8 cellular contexts compared by ENCODE assay signal in the genomic region with DNA sequence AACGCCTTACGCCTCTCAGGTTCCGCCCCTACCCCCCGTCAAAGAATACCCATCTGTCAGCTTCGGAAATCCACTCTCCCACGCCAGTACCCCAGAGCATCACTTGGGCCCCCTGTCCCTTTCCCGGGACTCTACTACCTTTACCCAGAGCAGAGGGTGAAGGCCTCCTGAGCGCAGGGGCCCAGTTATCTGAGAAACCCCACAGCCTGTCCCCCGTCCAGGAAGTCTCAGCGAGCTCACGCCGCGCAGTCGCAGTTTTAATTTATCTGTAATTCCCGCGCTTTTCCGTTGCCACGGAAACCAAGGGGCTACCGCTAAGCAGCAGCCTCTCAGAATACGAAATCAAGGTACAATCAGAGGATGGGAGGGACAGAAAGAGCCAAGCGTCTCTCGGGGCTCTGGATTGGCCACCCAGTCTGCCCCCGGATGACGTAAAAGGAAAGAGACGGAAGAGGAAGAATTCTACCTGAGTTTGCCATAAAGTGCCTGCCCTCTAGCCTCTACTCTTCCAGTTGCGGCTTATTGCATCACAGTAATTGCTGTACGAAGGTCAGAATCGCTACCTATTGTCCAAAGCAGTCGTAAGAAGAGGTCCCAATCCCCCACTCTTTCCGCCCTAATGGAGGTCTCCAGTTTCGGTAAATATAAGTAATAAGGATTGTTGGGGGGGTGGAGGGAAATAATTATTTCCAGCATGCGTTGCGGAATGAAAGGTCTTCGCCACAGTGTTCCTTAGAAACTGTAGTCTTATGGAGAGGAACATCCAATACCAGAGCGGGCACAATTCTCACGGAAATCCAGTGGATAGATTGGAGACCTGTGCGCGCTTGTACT. TPM values are rescaled to one million over a fixed set of nuclear protein-coding genes. Genes with fewer than 3 reads are reported as not detected.
DNase-seq lines count a peak whose midpoint lies in the region; ATAC-seq and TF ChIP-seq lines count a peak whose summit lies in the region.

BRCA1 (minus strand) TSS at position 232 of the 834 bp plus-strand sequence. CDS start 1,268 bp downstream, outside the sequence.

- H3K4me3 ChIP-seq in right atrium auricular region: peak within 1 kb of the TSS; percentile 50 to 75
- peak within 1 kb of the TSS; percentile 71 for H3K4me3 ChIP-seq in psoas muscle
- peak within 1 kb of the TSS; percentile 57 to 61 for H3K4me3 ChIP-seq in uterus

- DNase-seq in NCI-H1694 treated with DMSO at 0.1 percent for 48 hours (lab: John Stamatoyannopoulos, UW) (peak; percentile 99), T-helper 17 cell (peak; percentile 77 to 89 (median 85)), anterior cingulate cortex (lab: John Stamatoyannopoulos, UW) (peak; percentile 37 to 95 (median 83)), right atrium auricular region (ENCODE audit: low spot score) (peak; percentile 96), psoas muscle (peak; percentile 86 to 92), uterus (peak; percentile 90 to 95)

- no peaks in the 10 kb centered on the region for H3K9me3 ChIP-seq in T-helper 17 cell (ENCODE audit: control insufficient read depth, low read length, poor library complexity, severe bottlenecking)
- no peaks in the 10 kb centered on the region for H3K9me3 ChIP-seq in right atrium auricular region
- H3K9me3 ChIP-seq in psoas muscle: no peaks in the 10 kb centered on the region
- no peaks in the 10 kb centered on the region for H3K9me3 ChIP-seq in uterus

- peak; percentile 99 for ATAC-seq in HG02885 (IDR thresholded peaks at IDR 0.05; ENCODE audit: poor library complexity, unreplicated experiment)
- peak; percentile 99 for ATAC-seq in T-helper 17 cell
- peak; percentile 99 to 100 (median 100) for ATAC-seq in psoas muscle

- H3K4me3 Mint-ChIP-seq in T-helper 17 cell: peak within 1 kb of the TSS; percentile 100

- peak within 1 kb of the TSS; percentile 98 for H3K27ac Mint-ChIP-seq in T-helper 17 cell

- peak; percentile 68 for TF ChIP-seq POLR2A in GM15510 (IDR thresholded peaks at IDR 0.05; ENCODE audit: borderline replicate concordance, extremely low read depth, insufficient read length)
- TF ChIP-seq POLR2A in uterus (IDR thresholded peaks at IDR 0.05): no peak

- intact Hi-C loops in psoas muscle (cut with DNase I) (loop anchor here (5.0 kb wide), 1 partner anchor 47 kb away; the partner anchor contains the start of gene NBR1 (in 2 of the 2)), uterus (cut with DNase I; ENCODE audit: low total_unique reads) (no loop called here)

- WGBS in psoas muscle, 3 donors: 3 to 4% (median 3%) methylated on average over 37 to 38 of the region's 38 CpGs

- no peaks in the 10 kb centered on the region for H3K36me3 ChIP-seq in right atrium auricular region
- peaks cover 0 to 5% of the 10 kb centered on the region in 2 donors for H3K36me3 ChIP-seq in psoas muscle (ENCODE audit: insufficient read depth in 1 of 2, low read depth in 1 of 2)
- H3K36me3 ChIP-seq in uterus: no peaks in the 10 kb centered on the region

- H3K27me3 Mint-ChIP-seq in T-helper 17 cell: no peaks in the 10 kb centered on the region

- peaks cover 17% of the 10 kb centered on the region for H3K4me1 Mint-ChIP-seq in T-helper 17 cell

- TF ChIP-seq CTCF in right atrium auricular region (IDR thresholded peaks at IDR 0.05): no peak
- TF ChIP-seq CTCF in psoas muscle (IDR thresholded peaks at IDR 0.05): no peak
- peak in 2 of 4 experiments; percentile 2 to 13 for TF ChIP-seq CTCF in uterus (IDR thresholded peaks at IDR 0.05)

- H3K27ac ChIP-seq in right atrium auricular region (peak within 1 kb of the TSS; percentile 62 to 74), psoas muscle (peak within 1 kb of the TSS; percentile 79), uterus (peak within 1 kb of the TSS; percentile 71 to 83)

- H3K27me3 ChIP-seq in right atrium auricular region: no peaks in the 10 kb centered on the region
- H3K27me3 ChIP-seq in psoas muscle (ENCODE audit: insufficient read depth in 3 of 3, low read length in 2 of 3): no peaks in the 10 kb centered on the region
- no peaks in the 10 kb centered on the region for H3K27me3 ChIP-seq in uterus

- no peaks in the 10 kb centered on the region for H3K36me3 Mint-ChIP-seq in T-helper 17 cell (ENCODE audit: low read depth)

- H3K4me1 ChIP-seq in right atrium auricular region (peaks cover 0 to 19% of the 10 kb centered on the region in 2 donors), psoas muscle (peaks cover 13% of the 10 kb centered on the region), uterus (peaks cover 0 to 6% of the 10 kb centered on the region in 2 donors)

RNA-seq across cellular contexts. Expression of gene BRCA1, which starts in this region (rescaled TPM):
- total RNA-seq in T-helper 17 cell (1 to 10 TPM; 2.1 to 3.4 TPM), right atrium auricular region (1 to 10 TPM; 5.4 to 8.4 TPM), psoas muscle (1 to 10 TPM; 2.3 to 6.1 (median 3.8) TPM), uterus (10 to 100 TPM in 2 of 4 donors, 1 to 10 TPM in 2; 1.2 to 30.7 (median 15.4) TPM)
- 1 to 10 TPM; 1.5 to 4.6 (median 2.2) TPM for polyA plus RNA-seq in psoas muscle

Comparison
In these comparisons a context has a peak if more than half of its experiments do, and no peak if none do; other contexts are left out.
1. Peak in every context shown above with its lines: DNase-seq, ATAC-seq, H3K4me3 ChIP-seq and H3K27ac ChIP-seq.